In the genomic region with DNA sequence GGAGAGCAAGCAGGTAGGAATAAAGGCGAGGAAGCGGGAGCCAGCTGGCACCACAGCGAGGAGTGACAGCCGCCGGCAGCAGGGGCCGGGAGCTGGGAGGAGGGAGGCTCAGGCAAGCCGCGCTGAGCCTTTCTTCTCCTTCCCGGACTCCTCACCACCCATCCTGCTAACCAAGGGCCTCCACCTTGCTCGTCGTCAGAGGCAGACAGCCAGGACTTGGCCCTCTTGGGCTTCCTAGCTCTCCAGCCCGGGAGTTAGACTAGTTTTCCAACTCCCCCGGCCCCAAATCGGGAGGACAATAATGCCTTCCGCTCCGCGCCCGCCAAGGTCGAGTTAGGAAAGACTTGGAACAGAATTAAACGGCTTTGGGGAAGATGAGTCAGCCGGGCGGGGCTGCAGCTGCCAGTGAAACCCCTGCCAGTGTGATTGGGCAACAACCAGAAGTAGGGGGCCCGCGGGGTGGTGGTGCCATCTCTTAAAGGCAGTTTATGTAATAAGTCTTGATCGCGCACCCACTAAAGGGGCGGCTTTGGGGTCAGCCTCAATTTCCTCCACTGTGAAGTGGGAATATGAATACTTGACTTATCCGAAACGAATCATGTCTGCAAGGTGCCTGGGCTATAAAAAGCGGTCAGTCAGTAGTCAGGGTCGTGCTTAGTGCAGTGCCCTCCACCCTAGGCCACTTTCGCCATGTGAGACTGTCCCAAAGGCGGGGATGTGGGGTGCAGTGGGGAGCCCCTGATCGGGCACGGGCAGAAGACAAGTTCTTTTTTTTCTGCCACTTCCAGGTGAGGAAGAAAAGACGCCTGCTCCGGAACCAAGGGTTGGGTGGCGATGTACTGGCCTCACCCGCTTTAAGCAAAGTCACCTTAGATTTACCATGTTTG, we compare ENCODE assay signal across 1 cellular context.
TF ChIP-seq lines count a peak whose summit lies in the region.

No MANE protein-coding gene starts in this region.

TF ChIP-seq in GM23338, 12 proteins besides CTCF, POLR2A, EP300 and RAD21 (continued from another document):
- TF ChIP-seq STAT1 (IDR thresholded peaks at IDR 0.05; ENCODE audit: unreplicated experiment) (no peak), CREB1 (CRISPR knock-in tag; IDR thresholded peaks at IDR 0.05; ENCODE audit: low read depth) (no peak), ZNF114 (CRISPR knock-in tag; IDR thresholded peaks at IDR 0.05) (no peak), EZH2phosphoT487 (IDR thresholded peaks at IDR 0.05; ENCODE audit: unreplicated experiment) (no peak), ZNF331 (CRISPR knock-in tag; IDR thresholded peaks at IDR 0.05; ENCODE audit: low read depth) (no peak)
